Comparison of ENCODE assay signal across 8 cellular contexts in genomic region chr15:45399381-45400212, GRCh38. TPM values are rescaled to one million over a fixed set of nuclear protein-coding genes. Genes with fewer than 3 reads are reported as not detected.
DNase-seq lines count a peak whose midpoint lies in the region; ATAC-seq and TF ChIP-seq lines count a peak whose summit lies in the region.

No MANE protein-coding gene starts in this region.

- H3K4me2 ChIP-seq in KMS-11, result no peak overlapping the region

- H3K79me2 ChIP-seq in KMS-11 (ENCODE audit: insufficient read depth, low read depth), result peaks cover 16% of the 10 kb centered on the region

- no peak for ATAC-seq in HG02678 (IDR thresholded peaks at IDR 0.05; ENCODE audit: unreplicated experiment)
- ATAC-seq in GM21360 (IDR thresholded peaks at IDR 0.05; ENCODE audit: unreplicated experiment), result no peak

- peak; percentile 84 for TF ChIP-seq CTCF in KMS-11 (conservative IDR thresholded peaks at IDR 0.05; ENCODE audit: low read depth, low read length)

- no peaks in the 10 kb centered on the region for H3K27me3 ChIP-seq in KMS-11 (ENCODE audit: insufficient read depth, low read depth)

- 0 out of 2 replicates have a peak, but pooled peaks cover 3% of the 10 kb centered on the region for H4K20me1 ChIP-seq in KMS-11 (ENCODE audit: insufficient read depth)

- H3K36me3 ChIP-seq in KMS-11 (ENCODE audit: insufficient read depth), result no peaks in the 10 kb centered on the region

- DNase-seq in Daoy (ENCODE audit: low read depth) (peak; percentile 44), SHP77 treated with DMSO at 0.1 percent for 48 hours (lab: John Stamatoyannopoulos, UW) (peak; percentile 50), fibroblast of peridontal ligament (ENCODE audit: extremely low read depth) (peak; percentile 78), retina (peak; percentile 45), HuH-7 (ENCODE audit: low spot score) (no peak)

- H3K27ac ChIP-seq in KMS-11, result no peak overlapping the region

- H2AFZ ChIP-seq in KMS-11 (ENCODE audit: low read depth), result no peak overlapping the region

- H3K4me3 ChIP-seq in KMS-11 (IDR thresholded peaks at IDR 0.05; ENCODE audit: insufficient read depth, low read depth, low read length), result no peak overlapping the region

- H3K4me1 ChIP-seq in KMS-11 (ENCODE audit: low read depth, poor library complexity, severe bottlenecking), result peaks cover 20% of the 10 kb centered on the region

- H3K9ac ChIP-seq in KMS-11, result no peak overlapping the region

RNA-seq across cellular contexts. Expression of gene GATM, which starts 21.3 kb away (rescaled TPM):
- total RNA-seq in Daoy (2014; rRNA removed; shearing (Covaris generic)), result 10.6 and 28.1 TPM in 2 replicates
